ENCODE assay signal across 9 cellular contexts in the genomic region with DNA sequence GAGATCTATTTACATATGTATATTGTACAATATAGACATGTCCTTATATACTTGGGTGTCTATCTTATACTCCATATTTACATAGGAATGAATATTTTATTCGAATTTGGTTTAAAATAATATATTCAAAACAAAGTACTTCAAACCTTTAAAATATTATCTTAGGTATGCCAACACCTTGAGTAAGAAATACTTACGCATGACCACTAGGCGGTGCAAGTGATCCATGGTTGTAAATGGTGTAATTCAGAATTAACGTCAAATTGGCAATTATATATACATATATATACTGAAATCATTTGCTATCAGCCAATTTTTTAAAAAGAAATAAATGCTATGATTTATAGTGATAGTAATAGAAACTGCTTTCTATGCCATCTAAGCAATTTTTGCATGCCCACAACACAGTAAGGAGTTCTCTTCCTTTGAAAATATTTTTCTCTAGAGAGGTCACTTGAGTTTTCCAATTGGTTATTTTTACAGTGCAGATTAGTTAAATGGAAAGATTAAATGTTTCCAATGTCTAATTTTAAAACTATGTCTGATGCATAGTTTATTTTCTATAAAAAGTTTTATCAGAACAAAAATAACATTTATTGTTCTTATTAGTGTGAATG. TPM values are rescaled to one million over a fixed set of nuclear protein-coding genes. Genes with fewer than 3 reads are reported as not detected.
DNase-seq lines count a peak whose midpoint lies in the region; ATAC-seq and TF ChIP-seq lines count a peak whose summit lies in the region.
"Had no signal": no experiment of that assay in that cellular context is flagged by ENCODE, and none has a peak within 500 bp of the region (broad histone marks: within the 10 kb centered on the region; RNA-seq: fewer than 3 reads in every experiment).

No MANE protein-coding gene starts in this region.

- H3K4me3 Mint-ChIP-seq in CD14-positive monocyte (no peak overlapping the region), nephron (no peak overlapping the region)
- H3K4me3 Mint-ChIP-seq: IgD-negative memory B cell had no signal

- H3K4me1 Mint-ChIP-seq in CD14-positive monocyte (no peaks in the 10 kb centered on the region), nephron (peaks cover 2% of the 10 kb centered on the region)

- H3K9me3 Mint-ChIP-seq in CD14-positive monocyte: no peaks in the 10 kb centered on the region
- H3K9me3 Mint-ChIP-seq in nephron: no peaks in the 10 kb centered on the region
- H3K9me3 Mint-ChIP-seq: IgD-negative memory B cell had no signal

- H3K36me3 ChIP-seq in WERI-Rb-1 (no peaks in the 10 kb centered on the region), upper lobe of right lung (no peaks in the 10 kb centered on the region)

- ATAC-seq in GM19043 (IDR thresholded peaks at IDR 0.05; ENCODE audit: low read depth, unreplicated experiment) (peak; percentile 43), upper lobe of right lung (peak; percentile 64), HG03039 (IDR thresholded peaks at IDR 0.05; ENCODE audit: unreplicated experiment) (no peak)

- no peak overlapping the region for H3K4me3 ChIP-seq in WERI-Rb-1 (ENCODE audit: low read depth, low read length)
- no peak overlapping the region for H3K4me3 ChIP-seq in upper lobe of right lung

- H3K27ac Mint-ChIP-seq in CD14-positive monocyte: no peak overlapping the region
- H3K27ac Mint-ChIP-seq in nephron: no peak overlapping the region
- H3K27ac Mint-ChIP-seq: IgD-negative memory B cell had no signal

- H3K27ac ChIP-seq in WERI-Rb-1 (no peak overlapping the region), upper lobe of right lung (no peak overlapping the region)

- intact Hi-C loops in CD14-positive monocyte (cut with micrococcal nuclease): no loop called here
- intact Hi-C loops in upper lobe of right lung (cut with DNase I): no loop called here

- H3K4me1 ChIP-seq in upper lobe of right lung: no peaks in the 10 kb centered on the region

- no peaks in the 10 kb centered on the region for H3K36me3 Mint-ChIP-seq in CD14-positive monocyte
- H3K36me3 Mint-ChIP-seq in nephron (ENCODE audit: low read depth): no peaks in the 10 kb centered on the region
- H3K36me3 Mint-ChIP-seq: IgD-negative memory B cell had no signal

- H3K27me3 ChIP-seq in WERI-Rb-1 (ENCODE audit: insufficient read depth, low read depth, severe bottlenecking) (no peaks in the 10 kb centered on the region), upper lobe of right lung (peaks cover 3% of the 10 kb centered on the region)

- H3K27me3 Mint-ChIP-seq in CD14-positive monocyte (ENCODE audit: low read depth in 3 of 3) (peaks cover 0 to 3% (median 2%) of the 10 kb centered on the region in 3 donors), nephron (ENCODE audit: low read depth) (no peaks in the 10 kb centered on the region)
- H3K27me3 Mint-ChIP-seq: IgD-negative memory B cell had no signal

- H3K9me3 ChIP-seq in WERI-Rb-1 (ENCODE audit: severe bottlenecking) (no peaks in the 10 kb centered on the region), upper lobe of right lung (no peaks in the 10 kb centered on the region)

- peak; percentile 91 for TF ChIP-seq CTCF in CD14-positive monocyte (IDR thresholded peaks at IDR 0.05)
- peak; percentile 42; the same call in 1 of the 2 replicates for TF ChIP-seq CTCF in WERI-Rb-1 (IDR thresholded peaks at IDR 0.05; ENCODE audit: low read depth, low read length)
- peak; percentile 81 to 90 (median 84) for TF ChIP-seq CTCF in nephron (IDR thresholded peaks at IDR 0.05; ENCODE audit: unreplicated experiment in 3 of 3)
- peak; percentile 74 for TF ChIP-seq CTCF in upper lobe of right lung (IDR thresholded peaks at IDR 0.05)

- DNase-seq in CD14-positive monocyte (ENCODE audit: low spot score): no peak
- peak; percentile 23 for DNase-seq in NCI-H1105 (lab: John Stamatoyannopoulos, UW)
- peak; percentile 35 for DNase-seq in WERI-Rb-1
- peak; percentile 32 for DNase-seq in dedifferentiated amniotic fluid mesenchymal stem cell (ENCODE audit: extremely low spot score)
- DNase-seq in upper lobe of right lung: no peak

RNA-seq across cellular contexts. Expression of a gene that starts 37.5 kb away (rescaled TPM):
- under 1 TPM in 1 of 2 donors, not detected in 1; 0.30 TPM for polyA plus RNA-seq in CD14-positive monocyte
- 11.6 TPM for total RNA-seq in upper lobe of right lung

Comparison
In these comparisons a context has a peak if more than half of its experiments do, and no peak if none do; other contexts are left out.
1. DNase-seq: peak in NCI-H1105 (single experiment), WERI-Rb-1 (single experiment) and dedifferentiated amniotic fluid mesenchymal stem cell (single experiment); none in CD14-positive monocyte (single experiment) and upper lobe of right lung (single experiment).
2. Peak in every context shown above with its lines, with median percentiles within 50 percentile points of each other: CTCF ChIP-seq.